In genomic region chr3:184381261-184382224, GRCh38 we compare ENCODE assay signal across 9 cellular contexts. TPM values are rescaled to one million over a fixed set of nuclear protein-coding genes. Genes with fewer than 3 reads are reported as not detected.
DNase-seq lines count a peak whose midpoint lies in the region; ATAC-seq and TF ChIP-seq lines count a peak whose summit lies in the region.
"Had no signal": no experiment of that assay in that cellular context is flagged by ENCODE, and none has a peak within 500 bp of the region (broad histone marks: within the 10 kb centered on the region; RNA-seq: fewer than 3 reads in every experiment).

No MANE protein-coding gene starts in this region.

- 10 to 11% methylated on average over 55 of the region's 55 CpGs for WGBS in heart right ventricle, 2 donors

- intact Hi-C loops in heart right ventricle (cut with DNase I), result loop anchor here in 1 of 10 donors (10.0 kb wide), 1 partner anchor 393 kb away; no protein-coding TSS in a partner anchor

- H3K27me3 ChIP-seq in Peyer's patch (peaks cover 0 to 15% of the 10 kb centered on the region in 2 donors), heart right ventricle (peaks cover under 1 to 75% (median 55%) of the 10 kb centered on the region in 7 donors), skeletal muscle satellite cell (ENCODE audit: control insufficient read depth, insufficient read depth, low read length) (peaks cover 42% of the 10 kb centered on the region)

- H3K27ac ChIP-seq in Peyer's patch (no peak overlapping the region), heart right ventricle (peak overlapping the region in 9 of 10 donors; percentile 31 to 79 (median 64))

- peak in 1 of 3 donors; percentile 53 for DNase-seq in Peyer's patch
- peak in 1 of 2 donors; percentile 65 for DNase-seq in heart right ventricle
- no peak for DNase-seq in GM19240 (ENCODE audit: insufficient read length, low spot score)
- DNase-seq in stimulated activated CD4-positive, alpha-beta T cell treated with anti-CD3 and anti-CD28 coated beads, Interleukin-4, amount 100 ng/mL, for 1 hour, result no peak
- DNase-seq: activated CD4-positive, alpha-beta T cell treated with anti-CD3 and anti-CD28 coated beads, Interleukin-2, amount 10 ng/mL, durations not matched to agents 7 days and 5 days; thyroid gland had no signal

- peak overlapping the region; percentile 78 for H3K4me2 ChIP-seq in skeletal muscle satellite cell (ENCODE audit: low read length)

- no peak for TF ChIP-seq POLR2A in Peyer's patch (IDR thresholded peaks at IDR 0.05)

- no peak overlapping the region for H3K9ac ChIP-seq in skeletal muscle satellite cell (ENCODE audit: low read depth, low read length)

- TF ChIP-seq CTCF in Peyer's patch (IDR thresholded peaks at IDR 0.05) (no peak), heart right ventricle (IDR thresholded peaks at IDR 0.05) (no peak)

- ATAC-seq in heart right ventricle (peak; percentile 25 to 58 (median 48)), GM18511 (IDR thresholded peaks at IDR 0.05; ENCODE audit: unreplicated experiment) (no peak)

- H3K9me3 ChIP-seq in Peyer's patch, result no peaks in the 10 kb centered on the region
- H3K9me3 ChIP-seq in heart right ventricle, result no peaks in the 10 kb centered on the region
- H3K9me3 ChIP-seq in skeletal muscle satellite cell (replicated peaks; ENCODE audit: low read length), result no peaks in the 10 kb centered on the region
- H3K9me3 ChIP-seq: thyroid gland had no signal

- H3K4me1 ChIP-seq in Peyer's patch, result peaks cover 0 to 12% (median 10%) of the 10 kb centered on the region in 4 donors
- H3K4me1 ChIP-seq in heart right ventricle, result peaks cover 7 to 40% (median 21%) of the 10 kb centered on the region in 9 donors
- peaks cover 22% of the 10 kb centered on the region for H3K4me1 ChIP-seq in skeletal muscle satellite cell (ENCODE audit: control insufficient read depth, insufficient read depth, low read length)

- no peaks in the 10 kb centered on the region for H3K36me3 ChIP-seq in Peyer's patch
- H3K36me3 ChIP-seq in heart right ventricle, result peaks cover 0 to 23% (median 0%) of the 10 kb centered on the region in 9 donors
- no peaks in the 10 kb centered on the region for H3K36me3 ChIP-seq in skeletal muscle satellite cell (ENCODE audit: insufficient read depth, low read length)
- H3K36me3 ChIP-seq: thyroid gland had no signal

- peak overlapping the region in 3 of 4 donors; percentile 55 to 67 (median 56) for H3K4me3 ChIP-seq in Peyer's patch
- H3K4me3 ChIP-seq in heart right ventricle, result peak overlapping the region in 9 of 10 donors; percentile 34 to 58 (median 55)
- H3K4me3 ChIP-seq in skeletal muscle satellite cell (ENCODE audit: low read length), result peak overlapping the region; percentile 65

RNA-seq across cellular contexts. Expression of gene CHRD, which starts 1.7 kb away (rescaled TPM):
- total RNA-seq in Peyer's patch (10 to 100 TPM in 1 of 4 donors, 1 to 10 TPM in 2, under 1 TPM in 1; 0.53 to 17.3 (median 4.4) TPM), heart right ventricle (10 to 100 TPM in 1 of 10 donors, 1 to 10 TPM in 9; 1.4 to 10.9 (median 3.7) TPM)
- polyA plus RNA-seq in heart right ventricle, result 10 to 100 TPM in 1 of 2 donors, 1 to 10 TPM in 1; 7.5 to 17.3 TPM
- total RNA-seq in skeletal muscle satellite cell (2012; rRNA removed), result 0.25 and 3.9 TPM in 2 replicates
- total RNA-seq: activated CD4-positive, alpha-beta T cell treated with anti-CD3 and anti-CD28 coated beads, Interleukin-2, amount 10 ng/mL, durations not matched to agents 7 days and 5 days had no signal

RNA-seq across cellular contexts. Expression of gene THPO, which starts 3.5 kb away (rescaled TPM):
- total RNA-seq in Peyer's patch (1 to 10 TPM in 1 of 4 donors, under 1 TPM in 1, not detected in 2; 0.54 to 2.5 TPM), heart right ventricle (1 to 10 TPM in 2 of 10 donors, under 1 TPM in 5, not detected in 3; 0.16 to 1.3 (median 0.56) TPM)
- polyA plus RNA-seq in heart right ventricle, result 1 to 10 TPM in 1 of 2 donors, under 1 TPM in 1; 0.30 to 1.0 TPM
- not detected in 2 replicates for total RNA-seq in skeletal muscle satellite cell (2012; rRNA removed)
- total RNA-seq: activated CD4-positive, alpha-beta T cell treated with anti-CD3 and anti-CD28 coated beads, Interleukin-2, amount 10 ng/mL, durations not matched to agents 7 days and 5 days; M059J had no signal

RNA-seq across cellular contexts. Expression of gene POLR2H, which starts 20.0 kb away (rescaled TPM):
- 100 to 1,000 TPM in 3 of 4 donors, 10 to 100 TPM in 1; 90.8 to 307 (median 239) TPM for total RNA-seq in Peyer's patch
- 10 to 100 TPM; 17.4 to 31.0 (median 22.9) TPM for total RNA-seq in heart right ventricle
- 10 to 100 TPM; 55.1 to 63.7 TPM for polyA plus RNA-seq in heart right ventricle
- 107 and 163 TPM in 2 replicates for total RNA-seq in skeletal muscle satellite cell (2012; rRNA removed)

RNA-seq across cellular contexts. Expression of gene CLCN2, which starts 20.1 kb away (rescaled TPM):
- total RNA-seq in Peyer's patch, result 10 to 100 TPM; 11.6 to 87.8 (median 63.8) TPM
- total RNA-seq in heart right ventricle, result 1 to 10 TPM; 1.3 to 3.0 (median 2.4) TPM
- polyA plus RNA-seq in heart right ventricle, result 1 to 10 TPM; 1.6 to 8.4 TPM
- 4.4 and 5.3 TPM in 2 replicates for total RNA-seq in skeletal muscle satellite cell (2012; rRNA removed)

RNA-seq across cellular contexts. Expression of gene FAM131A, which starts 44.1 kb away (rescaled TPM):
- total RNA-seq in Peyer's patch, result 10 to 100 TPM in 3 of 4 donors, 1 to 10 TPM in 1; 5.8 to 47.9 (median 19.6) TPM
- total RNA-seq in heart right ventricle, result 10 to 100 TPM; 23.0 to 36.5 (median 26.7) TPM
- 10 to 100 TPM; 21.6 to 32.5 TPM for polyA plus RNA-seq in heart right ventricle
- total RNA-seq in skeletal muscle satellite cell (2012; rRNA removed), result 18.8 TPM in 2 replicates

Comparison
In these comparisons a context has a peak if more than half of its experiments do, and no peak if none do; other contexts are left out.
1. H3K27ac ChIP-seq: peak in heart right ventricle (9 of 10); none in Peyer's patch (0 of 4).
2. Peak in every context shown above with its lines, with median percentiles within 50 percentile points of each other: H3K4me3 ChIP-seq.